ENCODE assay signal across 22 cellular contexts in the genomic region with DNA sequence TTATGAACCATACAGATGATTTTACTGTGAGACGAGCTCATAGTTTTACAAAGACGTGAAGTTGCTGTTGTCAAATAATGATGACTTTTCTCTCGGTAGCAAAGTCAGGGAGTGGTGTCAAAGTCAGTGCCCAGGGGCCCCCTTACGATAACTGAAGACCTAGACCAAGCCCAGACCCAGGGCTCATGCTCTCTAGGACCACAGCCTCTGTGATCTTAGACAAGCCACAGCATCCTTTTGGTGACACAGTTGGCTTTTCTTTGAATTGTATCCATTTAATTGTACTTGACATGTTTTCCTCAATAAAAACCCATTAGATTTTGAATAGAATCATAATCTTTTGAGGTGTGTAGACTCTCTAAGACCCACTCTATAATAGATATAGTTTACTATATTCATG.
"Had no signal": no experiment of that assay in that cellular context is flagged by ENCODE, and none has a peak within 500 bp of the region (broad histone marks: within the 10 kb centered on the region; RNA-seq: fewer than 3 reads in every experiment).

No MANE protein-coding gene starts in this region.

- H3K9me3 Mint-ChIP-seq: immature natural killer cell, memory B cell, naive B cell had no signal

- H3K27ac Mint-ChIP-seq: immature natural killer cell; memory B cell; mesothelial cell of epicardium; naive B cell; naive thymus-derived CD4-positive, alpha-beta T cell had no signal

- H3K4me1 Mint-ChIP-seq: immature natural killer cell, memory B cell, naive B cell had no signal

- H3K27me3 Mint-ChIP-seq: naive thymus-derived CD4-positive, alpha-beta T cell had no signal

- ATAC-seq: left cardiac atrium; left colon; left lobe of liver; left lung; left ventricle myocardium superior; lower lobe of right lung; mucosa of descending colon; naive thymus-derived CD4-positive, alpha-beta T cell had no signal

- DNase-seq: hippocampal formation; hypothalamus; immature natural killer cell; islet precursor cell; kidney; kidney glomerular epithelial cell; left cardiac atrium; left colon; left lung; left ventricle myocardium inferior; left ventricle myocardium superior; lower lobe of right lung; mammary epithelial cell; mesenchymal stem cell; mesendoderm; midbrain; mucosa of descending colon; naive B cell; naive thymus-derived CD4-positive, alpha-beta T cell had no signal

- H3K4me3 Mint-ChIP-seq: immature natural killer cell; memory B cell; mesothelial cell of epicardium; naive B cell; naive thymus-derived CD4-positive, alpha-beta T cell had no signal

- H3K36me3 Mint-ChIP-seq: memory B cell had no signal
